Comparison of ENCODE assay signal across 17 cellular contexts in genomic region chr5:178473858-178474257, GRCh38.
"Had no signal": no experiment of that assay in that cellular context is flagged by ENCODE, and none has a peak within 500 bp of the region (broad histone marks: within the 10 kb centered on the region; RNA-seq: fewer than 3 reads in every experiment).

No MANE protein-coding gene starts in this region.

- H3K36me3 Mint-ChIP-seq: natural killer cell treated with Interleukin-12 subunit alpha and Interleukin-12 subunit beta and Interleukin-15 and Interleukin-18, amount 100 ng/mL, for 72 hours had no signal

- H3K27me3 Mint-ChIP-seq: stimulated activated naive CD8-positive, alpha-beta T cell treated with anti-CD3 and anti-CD28 coated beads, Interleukin-15, Interleukin-2, amounts not matched to agents 100 ng/mL and 50 ng/mL, for 24 hours had no signal

- ATAC-seq: natural killer cell treated with Interleukin-12 subunit alpha and Interleukin-12 subunit beta and Interleukin-15 and Interleukin-18, amount 100 ng/mL, for 72 hours; psoas muscle; upper lobe of right lung had no signal

- H3K36me3 ChIP-seq: colonic mucosa, right lobe of liver, spleen, suprapubic skin, upper lobe of right lung had no signal

- H3K27me3 ChIP-seq: body of pancreas, colonic mucosa, right lobe of liver, spleen, suprapubic skin, upper lobe of right lung had no signal

- DNase-seq: activated CD4-positive, alpha-beta T cell treated with anti-CD3 and anti-CD28 coated beads for 4 hours; activated naive CD4-positive, alpha-beta T cell treated with anti-CD3 and anti-CD28 coated beads, Interleukin-2, amount 50 U/mL, for 16 hours; body of pancreas; caudate nucleus; colonic mucosa; effector CD8-positive, alpha-beta T cell; foreskin melanocyte; kidney glomerular epithelial cell; mesendoderm; psoas muscle; right lobe of liver; spleen; T-helper 2 cell; upper lobe of right lung had no signal

- H3K9me3 Mint-ChIP-seq: natural killer cell treated with Interleukin-12 subunit alpha and Interleukin-12 subunit beta and Interleukin-15 and Interleukin-18, amount 100 ng/mL, for 72 hours; stimulated activated naive CD8-positive, alpha-beta T cell treated with anti-CD3 and anti-CD28 coated beads, Interleukin-15, Interleukin-2, amounts not matched to agents 100 ng/mL and 50 ng/mL, for 24 hours had no signal

- H3K4me3 Mint-ChIP-seq: natural killer cell treated with Interleukin-12 subunit alpha and Interleukin-12 subunit beta and Interleukin-15 and Interleukin-18, amount 100 ng/mL, for 72 hours; stimulated activated naive CD8-positive, alpha-beta T cell treated with anti-CD3 and anti-CD28 coated beads, Interleukin-15, Interleukin-2, amounts not matched to agents 100 ng/mL and 50 ng/mL, for 24 hours had no signal

- H3K4me1 ChIP-seq: colonic mucosa, psoas muscle had no signal

- H3K4me3 ChIP-seq: body of pancreas, colonic mucosa, psoas muscle, right lobe of liver, spleen, suprapubic skin, upper lobe of right lung had no signal

- H3K27ac Mint-ChIP-seq: natural killer cell treated with Interleukin-12 subunit alpha and Interleukin-12 subunit beta and Interleukin-15 and Interleukin-18, amount 100 ng/mL, for 72 hours; stimulated activated naive CD8-positive, alpha-beta T cell treated with anti-CD3 and anti-CD28 coated beads, Interleukin-15, Interleukin-2, amounts not matched to agents 100 ng/mL and 50 ng/mL, for 24 hours had no signal

- H3K9me3 ChIP-seq: body of pancreas, colonic mucosa, psoas muscle, right lobe of liver, suprapubic skin, upper lobe of right lung had no signal

- H3K27ac ChIP-seq: colonic mucosa, psoas muscle, right lobe of liver, spleen, suprapubic skin, upper lobe of right lung had no signal
